ENCODE assay signal across 15 cellular contexts in the genomic region with DNA sequence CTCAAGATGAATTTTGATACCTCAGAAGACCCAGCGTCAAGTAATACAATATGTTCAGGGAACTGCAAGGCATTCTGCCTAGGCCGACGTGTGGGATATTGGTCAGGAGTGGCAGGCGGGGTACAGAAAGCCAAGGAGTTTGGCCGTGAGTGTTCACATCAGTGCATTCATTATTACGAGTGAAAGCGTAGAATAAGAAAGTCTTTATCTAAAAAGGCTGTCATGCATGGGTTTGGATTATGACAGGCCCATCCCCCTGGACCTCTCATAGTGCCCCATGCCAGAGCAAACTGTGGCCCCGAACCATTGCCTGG. TPM values are rescaled to one million over a fixed set of nuclear protein-coding genes. Genes with fewer than 3 reads are reported as not detected.
A peak's percentile ranks its signal among the peaks of the same experiment; 100 is the strongest.
DNase-seq lines count a peak whose midpoint lies in the region; ATAC-seq and TF ChIP-seq lines count a peak whose summit lies in the region.
"Had no signal": no experiment of that assay in that cellular context is flagged by ENCODE, and none has a peak within 500 bp of the region (broad histone marks: within the 10 kb centered on the region; RNA-seq: fewer than 3 reads in every experiment).

No MANE protein-coding gene starts in this region.

- H3K4ac ChIP-seq in H9 (ENCODE audit: low read depth, low read length) = no peak overlapping the region

- H3K4me3 Mint-ChIP-seq in H9 = no peak overlapping the region
- H3K4me3 Mint-ChIP-seq in osteocyte (ENCODE audit: unreplicated experiment) = no peak overlapping the region

- H3K4me3 ChIP-seq in BLaER1 (no peak overlapping the region), adipocyte (ENCODE audit: low read length) (peak overlapping the region; percentile 26)

- H3K27me3 Mint-ChIP-seq in H9 (ENCODE audit: low read depth) = no peaks in the 10 kb centered on the region
- no peaks in the 10 kb centered on the region for H3K27me3 Mint-ChIP-seq in osteocyte (ENCODE audit: unreplicated experiment)

- no peaks in the 10 kb centered on the region for H3K27me3 ChIP-seq in BLaER1
- no peaks in the 10 kb centered on the region for H3K27me3 ChIP-seq in H9 (ENCODE audit: insufficient read depth, low read length)
- H3K27me3 ChIP-seq in adipocyte (replicated peaks; ENCODE audit: control insufficient read depth, insufficient read depth, low read length) = no peaks in the 10 kb centered on the region

- H2BK20ac ChIP-seq in H9 (ENCODE audit: low read depth, low read length, poor library complexity, severe bottlenecking) = no peak overlapping the region

- H2AK5ac ChIP-seq in H9 (ENCODE audit: insufficient read length, low read length) = no peak overlapping the region

- DNase-seq in H9 = no peak
- DNase-seq in adipocyte (ENCODE audit: low read depth) = no peak
- DNase-seq in osteocyte (ENCODE audit: extremely low spot score, unreplicated experiment) = no peak
- no peak for DNase-seq in superior temporal gyrus (ENCODE audit: extremely low spot score)
- DNase-seq: activated T-cell treated with anti-CD3 and anti-CD28 coated beads for 4 hours; effector memory CD4-positive, alpha-beta T cell; islet precursor cell; NCI-H1417 treated with DMSO at 0.1 percent for 48 hours; right cardiac atrium; SHP77 had no signal

- no peak overlapping the region for H3T11ph ChIP-seq in H9 (ENCODE audit: low read length)

- H3K27ac Mint-ChIP-seq in H9 (peak overlapping the region; percentile 39 to 82 (median 57); a peak in 3 of 7 replicates), osteocyte (ENCODE audit: unreplicated experiment) (peak overlapping the region; percentile 99)

- no peak overlapping the region for H3K14ac ChIP-seq in H9 (ENCODE audit: insufficient read depth, low read length)

- no peak overlapping the region for H2AFZ ChIP-seq in H9 (ENCODE audit: low read length)

- H2BK120ac ChIP-seq in H9 (ENCODE audit: low read depth, low read length, poor library complexity, severe bottlenecking) = no peak overlapping the region

- H3K79me1 ChIP-seq in H9 (ENCODE audit: insufficient read depth, low read depth, low read length, poor library complexity, severe bottlenecking) = no peaks in the 10 kb centered on the region

- no peak overlapping the region for H4K91ac ChIP-seq in H9 (ENCODE audit: insufficient read length, low read depth, low read length)

- no peak overlapping the region for H3K4me2 ChIP-seq in BLaER1
- no peak overlapping the region for H3K4me2 ChIP-seq in H9 (ENCODE audit: insufficient read depth, insufficient read length, low read length)

- no peak overlapping the region for H2BK15ac ChIP-seq in H9 (ENCODE audit: low read depth, low read length)

- H3K23ac ChIP-seq in H9 (ENCODE audit: insufficient read length, low read depth, low read length) = no peak overlapping the region

- H2BK5ac ChIP-seq in H9 (ENCODE audit: insufficient read length, low read length) = no peak overlapping the region

- no peak overlapping the region for H4K5ac ChIP-seq in H9 (ENCODE audit: insufficient read length, low read depth, low read length)

- H2BK12ac ChIP-seq in H9 (ENCODE audit: insufficient read length, low read depth, low read length) = no peak overlapping the region

- H3K56ac ChIP-seq in H9 (ENCODE audit: insufficient read length, low read depth, low read length) = no peak overlapping the region

- H3K9ac ChIP-seq in BLaER1 (no peak overlapping the region), H9 (ENCODE audit: extremely low read depth, insufficient read length, low read length) (no peak overlapping the region), adipocyte (ENCODE audit: low read length) (peak overlapping the region; percentile 84)

- no peaks in the 10 kb centered on the region for H3K23me2 ChIP-seq in H9 (ENCODE audit: insufficient read length, low read depth, low read length, poor library complexity, severe bottlenecking)

- peaks cover 51% of the 10 kb centered on the region for H4K20me1 ChIP-seq in BLaER1
- peaks cover 2% of the 10 kb centered on the region for H4K20me1 ChIP-seq in H9 (ENCODE audit: control insufficient read depth, insufficient read depth, insufficient read length)

- no peak overlapping the region for H3K18ac ChIP-seq in H9 (ENCODE audit: insufficient read length, low read depth, low read length)

- no peak overlapping the region for H4K8ac ChIP-seq in H9 (replicated peaks; ENCODE audit: insufficient read length, low read depth, low read length)

- H3K79me2 ChIP-seq in H9 (ENCODE audit: insufficient read depth, low read length) = peaks cover 2% of the 10 kb centered on the region; the same call in 1 of the 2 replicates

- H3K36me3 ChIP-seq in BLaER1 (peaks cover 97% of the 10 kb centered on the region), adipocyte (ENCODE audit: control insufficient read depth, insufficient read depth, low read length, severe bottlenecking) (peaks cover 64% of the 10 kb centered on the region)

- peaks cover 15% of the 10 kb centered on the region for H3K4me1 ChIP-seq in BLaER1
- H3K4me1 ChIP-seq in H9 (ENCODE audit: insufficient read depth, low read length) = no peaks in the 10 kb centered on the region
- peaks cover 34% of the 10 kb centered on the region for H3K4me1 ChIP-seq in adipocyte (ENCODE audit: control insufficient read depth, insufficient read depth, low read length)

- H3K4me1 Mint-ChIP-seq in H9 = no peaks in the 10 kb centered on the region; a peak in 1 of 4 replicates
- peaks cover 32% of the 10 kb centered on the region for H3K4me1 Mint-ChIP-seq in osteocyte (ENCODE audit: unreplicated experiment)

- H3K36me3 Mint-ChIP-seq in H9 (ENCODE audit: insufficient read depth in 1 of 3, low read depth in 3 of 3) = peaks cover 70 to 94% (median 85%) of the 10 kb centered on the region in 3 experiments
- peaks cover 42% of the 10 kb centered on the region for H3K36me3 Mint-ChIP-seq in osteocyte (ENCODE audit: unreplicated experiment)

- ATAC-seq in HG03175 (IDR thresholded peaks at IDR 0.05; ENCODE audit: unreplicated experiment) (no peak), HG03097 (IDR thresholded peaks at IDR 0.05; ENCODE audit: low FRiP score, unreplicated experiment) (no peak)
- ATAC-seq: right cardiac atrium had no signal

- WGBS in H9 (ENCODE audit: extremely low coverage, insufficient read length, low lambda C conversion rate) = no CpG with 5 or more reads among the region's 8 CpGs

- H3K27ac ChIP-seq in BLaER1 (peak overlapping the region; percentile 33; the same call in 1 of the 2 replicates), H9 (ENCODE audit: insufficient read length, low read depth, low read length) (no peak overlapping the region)

- no peak for TF ChIP-seq CTCF in H9 (conservative IDR thresholded peaks at IDR 0.05)
- no peak for TF ChIP-seq CTCF in osteocyte (IDR thresholded peaks at IDR 0.05)

- H3K9me3 Mint-ChIP-seq in H9 (no peaks in the 10 kb centered on the region), osteocyte (ENCODE audit: unreplicated experiment) (no peaks in the 10 kb centered on the region)

- H3K9me3 ChIP-seq in BLaER1 (no peaks in the 10 kb centered on the region), H9 (ENCODE audit: control insufficient read depth, low read depth, low read length) (no peaks in the 10 kb centered on the region), adipocyte (ENCODE audit: control insufficient read depth, low read length) (no peaks in the 10 kb centered on the region)

RNA-seq across cellular contexts. Expression of a gene that starts 7.5 kb away (rescaled TPM):
- total RNA-seq in H9 (2021) (77.6 and 78.2 TPM in 2 replicates), osteocyte (47.7 and 49.6 TPM in 2 replicates)

RNA-seq across cellular contexts. Expression of a gene that starts 7.8 kb away (rescaled TPM):
- total RNA-seq in H9 (2021) = 17.1 and 18.4 TPM in 2 replicates
- 21.4 and 26.3 TPM in 2 replicates for total RNA-seq in osteocyte

RNA-seq across cellular contexts. Expression of a gene that starts 14.6 kb away (rescaled TPM):
- total RNA-seq in H9 (2021) (0.24 TPM in 1 of 2 replicates, not detected in the other), osteocyte (not detected in 2 replicates)
- total RNA-seq: glomerular endothelial cell, right cardiac atrium had no signal

RNA-seq across cellular contexts. Expression of a gene that starts 42.4 kb away (rescaled TPM):
- total RNA-seq in H9 (2021) (107 and 112 TPM in 2 replicates), osteocyte (83.1 and 89.7 TPM in 2 replicates)

RNA-seq across cellular contexts. Expression of a gene that starts 46.1 kb away (rescaled TPM):
- total RNA-seq in H9 (2021) (0.63 and 1.1 TPM in 2 replicates), osteocyte (not detected in 2 replicates)
- total RNA-seq: glomerular endothelial cell, right cardiac atrium, subcutaneous adipose tissue had no signal
